Comparison of ENCODE assay signal across 8 cellular contexts in the genomic region with DNA sequence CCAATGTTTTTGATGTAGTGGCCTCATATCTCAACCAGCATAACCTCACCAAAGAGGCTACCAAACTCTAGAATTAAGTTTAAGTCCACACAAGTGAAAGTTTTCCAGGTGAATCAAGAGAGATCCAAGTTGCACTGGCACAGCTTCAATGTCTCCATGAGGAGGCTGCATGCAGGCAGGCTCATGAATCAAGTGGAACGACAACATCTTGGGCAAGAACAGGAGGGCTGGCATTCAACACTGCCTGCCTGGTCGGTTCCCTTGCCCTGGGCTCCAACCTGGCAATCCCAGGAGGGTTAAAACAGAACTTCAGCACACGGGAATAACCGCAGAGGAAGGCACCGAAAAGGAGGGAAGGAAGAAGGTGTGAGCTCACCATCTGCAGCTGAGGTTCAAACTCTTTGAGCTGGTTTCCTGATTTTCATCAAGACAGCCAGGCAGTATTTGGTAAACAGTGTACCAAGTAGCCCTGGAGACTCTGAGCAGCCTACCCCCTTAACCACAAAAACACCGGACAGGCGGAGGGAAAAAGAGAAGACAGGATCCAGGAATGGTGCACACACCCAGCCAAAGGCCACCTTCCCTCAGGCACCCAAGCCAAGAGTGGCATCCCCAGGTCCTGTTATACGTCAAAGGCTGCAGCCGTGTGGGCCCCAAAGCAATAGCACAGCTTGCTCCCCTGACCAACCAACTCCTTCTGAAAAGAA. TPM values are rescaled to one million over a fixed set of nuclear protein-coding genes. Genes with fewer than 3 reads are reported as not detected.
DNase-seq lines count a peak whose midpoint lies in the region; ATAC-seq and TF ChIP-seq lines count a peak whose summit lies in the region.

No MANE protein-coding gene starts in this region.

- no peak overlapping the region for H2BK20ac ChIP-seq in H9 (ENCODE audit: low read depth, low read length, poor library complexity, severe bottlenecking)

- DNase-seq in H9: no peak
- peak; percentile 33 for DNase-seq in hepatocyte (ENCODE audit: low spot score)
- no peak for DNase-seq in spleen
- DNase-seq in head of caudate nucleus: no peak
- DNase-seq in effector CD8-positive, alpha-beta T cell (lab: John Stamatoyannopoulos, UW): no peak

- no peak overlapping the region for H3K14ac ChIP-seq in H9 (ENCODE audit: insufficient read depth, low read length)

- no peak overlapping the region for H4K91ac ChIP-seq in H9 (ENCODE audit: insufficient read length, low read depth, low read length)

- no CpG with 5 or more reads among the region's 9 CpGs for WGBS in H9 (ENCODE audit: extremely low coverage, insufficient read length, low lambda C conversion rate)
- 37% methylated on average over 9 of the region's 9 CpGs for WGBS in hepatocyte (ENCODE audit: low lambda C conversion rate, missing lambda C conversion rate)
- 14 to 23% (median 17%) methylated on average over 8 to 9 of the region's 9 CpGs for WGBS in spleen, 5 donors

- H3K56ac ChIP-seq in H9 (ENCODE audit: insufficient read length, low read depth, low read length): no peak overlapping the region

- H3K36me3 Mint-ChIP-seq in H9 (ENCODE audit: insufficient read depth in 1 of 3, low read depth in 3 of 3): peaks cover 2 to 7% (median 5%) of the 10 kb centered on the region in 3 experiments; a peak in 4 of 7 replicates

- H3T11ph ChIP-seq in H9 (ENCODE audit: low read length): no peak overlapping the region

- H4K20me1 ChIP-seq in H9 (ENCODE audit: control insufficient read depth, insufficient read depth, insufficient read length) (no peaks in the 10 kb centered on the region), hepatocyte (ENCODE audit: insufficient read depth, poor library complexity, severe bottlenecking) (peaks cover 22% of the 10 kb centered on the region)

- peak overlapping the region; percentile 96 to 99 for H3K4me3 Mint-ChIP-seq in H9

- peak overlapping the region; percentile 86 for H3K4me3 ChIP-seq in hepatocyte
- H3K4me3 ChIP-seq in spleen: peak overlapping the region; percentile 65 to 95 (median 82)

- no peak overlapping the region for H2AFZ ChIP-seq in H9 (ENCODE audit: low read length)
- H2AFZ ChIP-seq in hepatocyte: no peak overlapping the region

- no peak overlapping the region for H2BK12ac ChIP-seq in H9 (ENCODE audit: insufficient read length, low read depth, low read length)

- H3K27me3 ChIP-seq in H9 (ENCODE audit: insufficient read depth, low read length) (no peaks in the 10 kb centered on the region), hepatocyte (no peaks in the 10 kb centered on the region), spleen (replicated peaks in 1 of 7) (no peaks in the 10 kb centered on the region)

- no peak overlapping the region for H4K8ac ChIP-seq in H9 (replicated peaks; ENCODE audit: insufficient read length, low read depth, low read length)

- H3K27ac Mint-ChIP-seq in H9: no peak overlapping the region; a peak in 1 of 7 replicates

- no peak overlapping the region for H3K18ac ChIP-seq in H9 (ENCODE audit: insufficient read length, low read depth, low read length)

- H3K4me1 ChIP-seq in H9 (ENCODE audit: insufficient read depth, low read length): peaks cover 8% of the 10 kb centered on the region; the same call in 1 of the 2 replicates
- H3K4me1 ChIP-seq in hepatocyte (ENCODE audit: insufficient read depth): peaks cover 34% of the 10 kb centered on the region
- peaks cover 8 to 63% (median 33%) of the 10 kb centered on the region in 6 donors for H3K4me1 ChIP-seq in spleen

- H2BK120ac ChIP-seq in H9 (ENCODE audit: low read depth, low read length, poor library complexity, severe bottlenecking): no peak overlapping the region

- H3K36me3 ChIP-seq in hepatocyte (replicated peaks; ENCODE audit: insufficient read depth, low read depth) (no peaks in the 10 kb centered on the region), spleen (no peaks in the 10 kb centered on the region)

- 0 out of 2 replicates have a peak overlapping the region, but pooled peaks have one; percentile 9 for H2BK15ac ChIP-seq in H9 (ENCODE audit: low read depth, low read length)

- no peak overlapping the region for H3K4ac ChIP-seq in H9 (ENCODE audit: low read depth, low read length)

- H3K27ac ChIP-seq in H9 (ENCODE audit: insufficient read length, low read depth, low read length): no peak overlapping the region
- peak overlapping the region; percentile 75 for H3K27ac ChIP-seq in VCaP
- peak overlapping the region; percentile 80 for H3K27ac ChIP-seq in hepatocyte
- H3K27ac ChIP-seq in spleen: peak overlapping the region in 5 of 8 donors; percentile 74 to 89 (median 84)

- TF ChIP-seq POLR2A in spleen (IDR thresholded peaks at IDR 0.05): no peak

- H3K23me2 ChIP-seq in H9 (ENCODE audit: insufficient read length, low read depth, low read length, poor library complexity, severe bottlenecking): peaks cover 9% of the 10 kb centered on the region

- peak overlapping the region; percentile 27 for H3K9ac ChIP-seq in H9 (ENCODE audit: extremely low read depth, insufficient read length, low read length)

- H4K5ac ChIP-seq in H9 (ENCODE audit: insufficient read length, low read depth, low read length): no peak overlapping the region

- no peak overlapping the region for H2BK5ac ChIP-seq in H9 (ENCODE audit: insufficient read length, low read length)

- H3K4me2 ChIP-seq in H9 (ENCODE audit: insufficient read depth, insufficient read length, low read length) (peak overlapping the region; percentile 66), hepatocyte (peak overlapping the region; percentile 82)

- TF ChIP-seq CTCF in H9 (conservative IDR thresholded peaks at IDR 0.05) (no peak), VCaP (conservative IDR thresholded peaks at IDR 0.05) (no peak), hepatocyte (IDR thresholded peaks at IDR 0.05; ENCODE audit: poor library complexity) (no peak), spleen (IDR thresholded peaks at IDR 0.05 in 8 of 11, conservative IDR thresholded peaks at IDR 0.05 in 3 of 11) (no peak)

- no peaks in the 10 kb centered on the region for H3K79me1 ChIP-seq in H9 (ENCODE audit: insufficient read depth, low read depth, low read length, poor library complexity, severe bottlenecking)

- H3K27me3 Mint-ChIP-seq in H9 (ENCODE audit: low read depth): peaks cover 9% of the 10 kb centered on the region

- H3K23ac ChIP-seq in H9 (ENCODE audit: insufficient read length, low read depth, low read length): no peak overlapping the region

- H3K9me3 ChIP-seq in H9 (ENCODE audit: control insufficient read depth, low read depth, low read length) (no peaks in the 10 kb centered on the region), hepatocyte (ENCODE audit: low read depth) (no peaks in the 10 kb centered on the region), spleen (no peaks in the 10 kb centered on the region)

- ATAC-seq in HG03354 (IDR thresholded peaks at IDR 0.05; ENCODE audit: poor library complexity, severe bottlenecking, unreplicated experiment) (no peak), GM19397 (IDR thresholded peaks at IDR 0.05; ENCODE audit: unreplicated experiment) (no peak)

- peaks cover 26 to 28% of the 10 kb centered on the region in 2 experiments for H3K4me1 Mint-ChIP-seq in H9

- H2AK5ac ChIP-seq in H9 (ENCODE audit: insufficient read length, low read length): no peak overlapping the region

- H3K9me3 Mint-ChIP-seq in H9: peaks cover 3% of the 10 kb centered on the region in 2 experiments; a peak in 3 of 5 replicates

- H3K79me2 ChIP-seq in H9 (ENCODE audit: insufficient read depth, low read length) (peaks cover 33% of the 10 kb centered on the region; the same call in 1 of the 2 replicates), hepatocyte (peaks cover 65% of the 10 kb centered on the region)

- H3K9me2 ChIP-seq in hepatocyte (replicated peaks; ENCODE audit: insufficient read depth): no peaks in the 10 kb centered on the region

- intact Hi-C loops in spleen (cut with DNase I; ENCODE audit: low total_unique reads) (no loop called here), head of caudate nucleus (cut with DNase I) (loop anchor here (2.0 kb wide), 1 partner anchor 157 kb away; a partner anchor contains a TSS)

RNA-seq across cellular contexts. Expression of a gene that starts 1.4 kb away (rescaled TPM):
- total RNA-seq in H9 (2021) (62.3 and 63.9 TPM in 2 replicates), hepatocyte (77.7 and 87.4 TPM in 2 replicates), spleen (10 to 100 TPM; 48.0 to 98.1 (median 78.2) TPM)
- polyA plus RNA-seq in hepatocyte (85.5 and 86.3 TPM in 2 replicates), spleen (10 to 100 TPM; 24.2 to 38.0 (median 25.1) TPM)
